In the genomic region with DNA sequence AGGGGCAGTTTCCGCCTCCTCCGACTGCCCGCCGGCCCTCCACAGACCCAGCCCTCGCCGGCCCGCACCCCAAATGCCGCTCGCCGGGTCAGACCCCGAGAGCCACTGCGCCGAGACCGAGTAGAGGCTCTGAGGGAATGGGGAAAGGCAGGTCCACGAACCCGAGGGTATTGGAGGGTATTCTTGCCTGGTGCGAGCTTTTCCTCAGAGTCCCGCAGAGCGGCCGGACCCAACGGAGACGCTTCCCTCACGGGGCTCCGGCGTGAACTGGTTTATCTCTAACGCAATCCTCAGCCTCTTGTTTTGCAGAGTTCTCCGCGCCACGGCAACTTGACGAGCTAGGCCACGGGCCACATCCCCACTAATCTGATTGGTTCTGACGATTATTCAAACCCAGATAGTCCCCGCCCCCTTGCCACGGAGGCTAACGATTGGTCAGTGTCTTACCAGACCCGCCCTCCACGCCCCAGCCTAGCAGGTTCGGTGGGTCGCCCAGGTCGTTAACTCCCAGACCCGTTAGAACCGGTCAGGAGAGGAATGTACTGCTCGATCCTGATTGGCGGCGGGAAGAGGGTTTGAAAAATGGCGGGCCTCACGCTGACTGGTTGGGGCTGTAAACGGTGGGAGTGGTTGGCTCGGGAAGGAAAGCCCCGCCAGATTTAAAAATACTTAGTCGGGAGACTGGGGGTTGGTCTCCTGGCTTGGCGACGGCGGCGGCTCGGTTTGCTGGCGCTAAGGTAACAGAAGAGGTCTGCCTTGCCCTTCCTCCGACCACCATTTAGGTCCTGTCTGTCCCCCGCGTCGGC, we compare ENCODE assay signal across 8 cellular contexts.
DNase-seq lines count a peak whose midpoint lies in the region; ATAC-seq and TF ChIP-seq lines count a peak whose summit lies in the region.

A gene (minus strand): TSS at position 274 of the 806 bp plus-strand sequence. CDS start 709 bp downstream, outside the sequence.

- TF ChIP-seq CTCF in AG09319 (IDR thresholded peaks at IDR 0.05; ENCODE audit: low read depth, low read length), result no peak

- ATAC-seq in GM19035 (IDR thresholded peaks at IDR 0.05; ENCODE audit: unreplicated experiment) (peak; percentile 91), HG03354 (IDR thresholded peaks at IDR 0.05; ENCODE audit: poor library complexity, severe bottlenecking, unreplicated experiment) (peak; percentile 91)
- ATAC-seq in activated CD4-positive, CD25-positive, alpha-beta regulatory T cell treated with anti-CD3 and anti-CD28 coated beads, Interleukin-2, amount 50 U/mL, for 24 hours, result peak; percentile 98 to 99

- DNase-seq in AG09319 (ENCODE audit: extremely low read depth, low read depth), result peak; percentile 100
- DNase-seq in NCI-H446 treated with DMSO at 0.1 percent for 48 hours (lab: John Stamatoyannopoulos, UW), result peak; percentile 99
- peak; percentile 100 for DNase-seq in cerebellar cortex (ENCODE audit: low spot score)
- DNase-seq in iris pigment epithelial cell (ENCODE audit: low read depth), result peak; percentile 100
- peak; percentile 98 to 100 for DNase-seq in stimulated activated CD4-positive, alpha-beta T cell treated with anti-CD3 and anti-CD28 coated beads, Interleukin-12 subunit alpha, Interleukin-12 subunit beta, amount 100 ng/mL, for 24 hours (ENCODE audit: low read depth in 2 of 2)

Comparison
In these comparisons a context has a peak if more than half of its experiments do, and no peak if none do; other contexts are left out.
1. Peak in every context shown above with its lines: DNase-seq and ATAC-seq.